ENCODE assay signal across 20 cellular contexts in genomic region chr9:3677541-3677940, GRCh38.
DNase-seq lines count a peak whose midpoint lies in the region; ATAC-seq, FAIRE-seq and TF ChIP-seq lines count a peak whose summit lies in the region.
"Had no signal": no experiment of that assay in that cellular context is flagged by ENCODE, and none has a peak within 500 bp of the region (broad histone marks: within the 10 kb centered on the region; RNA-seq: fewer than 3 reads in every experiment).

No MANE protein-coding gene starts in this region.

- H2BK5ac ChIP-seq in trophoblast cell (ENCODE audit: low read depth, low read length, poor library complexity) = no peak overlapping the region

- H2BK120ac ChIP-seq in trophoblast cell (ENCODE audit: insufficient read depth, low read length, poor library complexity) = no peak overlapping the region

- H2AK5ac ChIP-seq in trophoblast cell (ENCODE audit: low read length) = no peak overlapping the region

- ATAC-seq in GM21619 (IDR thresholded peaks at IDR 0.05; ENCODE audit: unreplicated experiment) = no peak
- ATAC-seq: CD8-positive, alpha-beta T cell had no signal

- H3K4me3 ChIP-seq in trophoblast cell (ENCODE audit: low read depth, low read length) (no peak overlapping the region), right atrium auricular region (no peak overlapping the region)
- H3K4me3 ChIP-seq: BLaER1, GM23248 had no signal

- no peak overlapping the region for H3K23ac ChIP-seq in trophoblast cell (ENCODE audit: low read length)

- no peak overlapping the region for H3K4me2 ChIP-seq in trophoblast cell (ENCODE audit: low read length)
- H3K4me2 ChIP-seq: BLaER1 had no signal

- H2AFZ ChIP-seq in trophoblast cell (ENCODE audit: insufficient read depth, low read length, poor library complexity) = no peak overlapping the region
- H2AFZ ChIP-seq: GM23248 had no signal

- TF ChIP-seq CTCF in right atrium auricular region (IDR thresholded peaks at IDR 0.05) = no peak

- intact Hi-C loops in cardiac septum (cut with DNase I) = no loop called here

- no peaks in the 10 kb centered on the region for H3K79me1 ChIP-seq in trophoblast cell (ENCODE audit: low read length)

- H3K4ac ChIP-seq in trophoblast cell (ENCODE audit: low read depth, low read length) = no peak overlapping the region

- H4K12ac ChIP-seq in trophoblast cell (ENCODE audit: low read depth, low read length) = no peak overlapping the region

- no peaks in the 10 kb centered on the region for H3K27me3 ChIP-seq in trophoblast cell (ENCODE audit: insufficient read depth, low read length)
- H3K27me3 ChIP-seq in right atrium auricular region = no peaks in the 10 kb centered on the region
- H3K27me3 ChIP-seq: BLaER1 had no signal

- H3K79me2 ChIP-seq in trophoblast cell (ENCODE audit: control insufficient read depth, insufficient read depth, low read length, poor library complexity) = no peaks in the 10 kb centered on the region

- no peak overlapping the region for H4K91ac ChIP-seq in trophoblast cell (ENCODE audit: low read depth, low read length)

- DNase-seq in cerebellar cortex (ENCODE audit: low spot score) (peak; percentile 23), trophoblast cell (peak; percentile 60 to 91), putamen (ENCODE audit: low spot score) (no peak), right atrium auricular region (ENCODE audit: low spot score) (no peak), cardiac septum (ENCODE audit: low spot score) (no peak)
- DNase-seq: Caco-2; CD4-positive, CD25-positive, alpha-beta regulatory T cell; CD8-positive, alpha-beta T cell; DMS79; EL; GM23248; H7; HCEC 1CT had no signal

- no peak overlapping the region for H4K8ac ChIP-seq in trophoblast cell (ENCODE audit: low read depth, low read length)

- FAIRE-seq in G401.6 (lab: Jason Lieb, UNC) = peak; percentile 37
- FAIRE-seq: A204.1, GM12892, H1 had no signal

- no peak overlapping the region for H2BK12ac ChIP-seq in trophoblast cell (ENCODE audit: low read length)

- peaks cover 3 to 9% of the 10 kb centered on the region in 2 experiments for H3K4me1 ChIP-seq in trophoblast cell (ENCODE audit: control insufficient read depth in 1 of 2, insufficient read depth in 2 of 2, low read length in 2 of 2)
- H3K4me1 ChIP-seq in right atrium auricular region = no peaks in the 10 kb centered on the region
- H3K4me1 ChIP-seq: BLaER1, Caco-2 had no signal

- no peak overlapping the region for H3K18ac ChIP-seq in trophoblast cell (ENCODE audit: low read length)

- no peaks in the 10 kb centered on the region for H3K9me3 ChIP-seq in trophoblast cell (ENCODE audit: insufficient read depth, low read depth, low read length)
- no peaks in the 10 kb centered on the region for H3K9me3 ChIP-seq in right atrium auricular region
- H3K9me3 ChIP-seq: BLaER1, Caco-2 had no signal

- no CpG with 5 or more reads among the region's 4 CpGs for WGBS in trophoblast cell (ENCODE audit: extremely low coverage, insufficient coverage, insufficient read length)

- H3K27ac ChIP-seq in trophoblast cell (ENCODE audit: low read depth, low read length) (no peak overlapping the region), right atrium auricular region (no peak overlapping the region)
- H3K27ac ChIP-seq: BLaER1, C4-2B, GM23248 had no signal

- H3K36me3 ChIP-seq in trophoblast cell (ENCODE audit: control insufficient read depth in 1 of 2, insufficient read depth in 2 of 2, low read length in 2 of 2) (no peaks in the 10 kb centered on the region), right atrium auricular region (no peaks in the 10 kb centered on the region)
- H3K36me3 ChIP-seq: BLaER1 had no signal

- no peak overlapping the region for H3K14ac ChIP-seq in trophoblast cell (ENCODE audit: low read length)

- H3K9ac ChIP-seq in trophoblast cell (ENCODE audit: low read length) = no peak overlapping the region
- H3K9ac ChIP-seq: BLaER1, GM23248 had no signal

Comparison
In these comparisons a context has a peak if more than half of its experiments do, and no peak if none do; other contexts are left out.
1. DNase-seq: peak in cerebellar cortex (single experiment) and trophoblast cell (2 of 2); none in putamen (single experiment), right atrium auricular region (single experiment) and cardiac septum (single experiment).